In the genomic region with DNA sequence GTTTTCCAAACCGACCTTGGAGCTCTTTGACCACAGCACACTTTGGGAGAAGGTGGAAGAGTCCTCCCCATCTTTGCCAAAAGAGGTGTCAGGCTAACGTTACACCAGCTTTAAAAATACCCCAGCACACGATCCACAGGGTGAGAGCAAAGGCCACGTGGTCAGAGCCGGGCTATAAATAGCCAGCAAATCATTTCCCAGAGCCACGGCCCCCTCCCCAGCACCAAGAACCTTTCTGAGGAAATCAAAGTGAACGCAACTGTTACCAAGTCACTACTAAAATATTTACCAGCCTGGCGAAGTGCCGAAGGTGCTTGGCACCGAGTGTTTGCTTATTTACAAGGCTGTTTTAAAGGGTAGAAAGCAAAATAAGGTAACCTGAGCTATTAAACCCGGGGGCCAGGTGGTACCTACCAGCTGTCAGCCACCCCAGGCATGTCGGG, we compare ENCODE assay signal across 9 cellular contexts.
A peak's percentile ranks its signal among the peaks of the same experiment; 100 is the strongest.
DNase-seq lines count a peak whose midpoint lies in the region; ATAC-seq and TF ChIP-seq lines count a peak whose summit lies in the region.
"Had no signal": no experiment of that assay in that cellular context is flagged by ENCODE, and none has a peak within 500 bp of the region (broad histone marks: within the 10 kb centered on the region; RNA-seq: fewer than 3 reads in every experiment).

No MANE protein-coding gene starts in this region.

- no peak for TF ChIP-seq CTCF in astrocyte of the cerebellum (IDR thresholded peaks at IDR 0.05; ENCODE audit: low read depth, low read length, missing control alignments)

- peak; percentile 7 for ATAC-seq in left lobe of liver
- no peak for ATAC-seq in GM18909 (IDR thresholded peaks at IDR 0.05; ENCODE audit: poor library complexity, unreplicated experiment)

- in situ Hi-C loops in ACHN (cut with HindIII; ENCODE audit: low pct_ligation_motif_present, low pct_unique_long_range_greater_than_20kb, low sequenced_read_pairs): no loop called here
- in situ Hi-C loops in astrocyte of the cerebellum (cut with HindIII; ENCODE audit: low sequenced_read_pairs): no loop called here

- H3K4me3 ChIP-seq in astrocyte of the cerebellum (ENCODE audit: low read depth, low read length): no peak overlapping the region

- DNase-seq in ACHN (peak; percentile 9), NCI-H1092 (lab: John Stamatoyannopoulos, UW) (peak; percentile 82), astrocyte of the cerebellum (ENCODE audit: low read depth) (peak; percentile 12), left lobe of liver (ENCODE audit: low spot score) (no peak), T1000 (lab: John Stamatoyannopoulos, UW) (no peak), dermis blood vessel endothelial cell (no peak), erythroblast (lab: John Stamatoyannopoulos, UW) (no peak)
- DNase-seq: CD4-positive, alpha-beta T cell had no signal

- TF ChIP-seq POLR2A in erythroblast (IDR thresholded peaks at IDR 0.05; ENCODE audit: low read length): no peak

Comparison
In these comparisons a context has a peak if more than half of its experiments do, and no peak if none do; other contexts are left out.
1. DNase-seq: peak in ACHN (single experiment), NCI-H1092 (single experiment) and astrocyte of the cerebellum (single experiment); none in left lobe of liver (single experiment), T1000 (single experiment), dermis blood vessel endothelial cell (single experiment) and erythroblast (0 of 2).